Comparison of ENCODE assay signal across 16 cellular contexts in the genomic region with DNA sequence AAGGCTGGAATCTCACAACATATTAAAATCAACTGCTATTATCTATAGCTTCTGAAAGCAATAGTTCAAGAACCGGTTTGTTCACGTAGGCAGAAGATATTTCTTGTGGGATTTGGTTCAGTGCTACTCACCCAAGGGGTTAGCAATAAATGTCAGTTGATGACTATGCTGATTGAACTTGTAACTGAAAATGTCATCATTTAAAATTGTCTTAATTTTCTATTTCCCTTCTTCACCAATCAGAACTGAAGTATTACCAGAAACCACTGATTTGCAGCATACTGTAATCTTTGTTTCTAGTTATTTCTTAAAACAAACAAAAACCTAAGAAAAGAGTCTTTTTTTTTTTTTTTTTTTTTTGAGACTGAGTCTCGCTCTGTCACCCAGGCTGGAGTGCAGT. TPM values are rescaled to one million over a fixed set of nuclear protein-coding genes. Genes with fewer than 3 reads are reported as not detected.
DNase-seq lines count a peak whose midpoint lies in the region; ATAC-seq and TF ChIP-seq lines count a peak whose summit lies in the region.
"Had no signal": no experiment of that assay in that cellular context is flagged by ENCODE, and none has a peak within 500 bp of the region (broad histone marks: within the 10 kb centered on the region; RNA-seq: fewer than 3 reads in every experiment).

No MANE protein-coding gene starts in this region.

- H3K79me2 ChIP-seq in hepatocyte, result peaks cover 9% of the 10 kb centered on the region

- H2AFZ ChIP-seq in hepatocyte, result no peak overlapping the region

- H3K4me3 ChIP-seq in GM12864 (ENCODE audit: low read depth, low read length) (no peak overlapping the region), hepatocyte (no peak overlapping the region)
- H3K4me3 ChIP-seq: gastrocnemius medialis had no signal

- no peak overlapping the region for H3K27ac ChIP-seq in hepatocyte
- H3K27ac ChIP-seq: epithelial cell of prostate, gastrocnemius medialis had no signal

- H4K20me1 ChIP-seq in hepatocyte (ENCODE audit: insufficient read depth, poor library complexity, severe bottlenecking), result no peaks in the 10 kb centered on the region

- H3K4me1 ChIP-seq in hepatocyte (ENCODE audit: insufficient read depth), result no peaks in the 10 kb centered on the region

- no peaks in the 10 kb centered on the region for H3K9me2 ChIP-seq in hepatocyte (replicated peaks; ENCODE audit: insufficient read depth)

- ATAC-seq in GM18907 (IDR thresholded peaks at IDR 0.05; ENCODE audit: unreplicated experiment) (peak; percentile 43), HG02759 (IDR thresholded peaks at IDR 0.05; ENCODE audit: unreplicated experiment) (peak; percentile 44), HG03571 (IDR thresholded peaks at IDR 0.05; ENCODE audit: unreplicated experiment) (peak; percentile 52), GM19452 (IDR thresholded peaks at IDR 0.05; ENCODE audit: unreplicated experiment) (no peak)
- ATAC-seq: gastrocnemius medialis, left lobe of liver had no signal

- WGBS in hepatocyte (ENCODE audit: low lambda C conversion rate, missing lambda C conversion rate), result 92% methylated on average over 3 of the region's 3 CpGs

- DNase-seq in GM12864 (ENCODE audit: low read depth), result peak; percentile 45
- no peak for DNase-seq in DMS153 (lab: John Stamatoyannopoulos, UW)
- no peak for DNase-seq in NOMO-1 treated with dmso at 0.1 percent for 144 hours (lab: John Stamatoyannopoulos, UW; ENCODE audit: unreplicated experiment)
- DNase-seq in hepatocyte (ENCODE audit: low spot score), result no peak
- DNase-seq: activated naive CD8-positive, alpha-beta T cell treated with anti-CD3 and anti-CD28 coated beads, Interleukin-2, amount 10 ng/mL, durations not matched to agents 7 days and 5 days; activated T-cell treated with anti-CD3 and anti-CD28 coated beads, Interleukin-2, amount 50 U/mL, for 1 hour; gastrocnemius medialis; NCI-H1436 treated with DMSO at 0.1 percent for 48 hours; retina; SW 1271 had no signal

- H3K4me2 ChIP-seq in hepatocyte, result no peak overlapping the region

- TF ChIP-seq CTCF in GM12864 (IDR thresholded peaks at IDR 0.05; ENCODE audit: low read depth, low read length, missing control alignments) (no peak), hepatocyte (IDR thresholded peaks at IDR 0.05; ENCODE audit: poor library complexity) (no peak)

- no peaks in the 10 kb centered on the region for H3K9me3 ChIP-seq in hepatocyte (ENCODE audit: low read depth)
- H3K9me3 ChIP-seq: gastrocnemius medialis had no signal

- H3K36me3 ChIP-seq in hepatocyte (replicated peaks; ENCODE audit: insufficient read depth, low read depth), result no peaks in the 10 kb centered on the region
- H3K36me3 ChIP-seq: gastrocnemius medialis had no signal

- H3K27me3 ChIP-seq in hepatocyte, result no peaks in the 10 kb centered on the region
- H3K27me3 ChIP-seq: gastrocnemius medialis had no signal

RNA-seq across cellular contexts. Expression of a gene that starts 46.1 kb away (rescaled TPM):
- total RNA-seq in hepatocyte, result 4.1 and 4.9 TPM in 2 replicates
- polyA plus RNA-seq in hepatocyte, result 3.8 and 4.0 TPM in 2 replicates

RNA-seq across cellular contexts. Expression of a gene that starts 46.2 kb away (rescaled TPM):
- 35.8 and 36.4 TPM in 2 replicates for total RNA-seq in hepatocyte
- polyA plus RNA-seq in hepatocyte, result 62.2 and 62.5 TPM in 2 replicates
